Comparison of ENCODE assay signal across 9 cellular contexts in genomic region chr6:35298625-35299140, GRCh38. TPM values are rescaled to one million over a fixed set of nuclear protein-coding genes. Genes with fewer than 3 reads are reported as not detected.
A peak's percentile ranks its signal among the peaks of the same experiment; 100 is the strongest.
DNase-seq lines count a peak whose midpoint lies in the region; ATAC-seq and TF ChIP-seq lines count a peak whose summit lies in the region.
"Had no signal": no experiment of that assay in that cellular context is flagged by ENCODE, and none has a peak within 500 bp of the region (broad histone marks: within the 10 kb centered on the region; RNA-seq: fewer than 3 reads in every experiment).

No MANE protein-coding gene starts in this region.

- H3K9me3 Mint-ChIP-seq in activated naive CD4-positive, alpha-beta T cell treated with anti-CD3 and anti-CD28 coated beads, Interleukin-2, amount 50 U/mL, for 24 hours: no peaks in the 10 kb centered on the region
- H3K9me3 Mint-ChIP-seq in immature natural killer cell: no peaks in the 10 kb centered on the region
- H3K9me3 Mint-ChIP-seq in type B pancreatic cell: no peaks in the 10 kb centered on the region

- TF ChIP-seq CTCF in VCaP (conservative IDR thresholded peaks at IDR 0.05): no peak
- no peak for TF ChIP-seq CTCF in type B pancreatic cell (conservative IDR thresholded peaks at IDR 0.05)

- peaks cover 5% of the 10 kb centered on the region for H3K36me3 Mint-ChIP-seq in activated naive CD4-positive, alpha-beta T cell treated with anti-CD3 and anti-CD28 coated beads, Interleukin-2, amount 50 U/mL, for 24 hours
- H3K36me3 Mint-ChIP-seq in immature natural killer cell (peaks cover 8 to 20% (median 19%) of the 10 kb centered on the region in 3 donors), type B pancreatic cell (peaks cover 9% of the 10 kb centered on the region)

- H3K27me3 Mint-ChIP-seq in activated naive CD4-positive, alpha-beta T cell treated with anti-CD3 and anti-CD28 coated beads, Interleukin-2, amount 50 U/mL, for 24 hours: no peaks in the 10 kb centered on the region
- H3K27me3 Mint-ChIP-seq in immature natural killer cell (ENCODE audit: low read depth in 3 of 3) (peaks cover 4 to 12% (median 6%) of the 10 kb centered on the region in 3 donors), type B pancreatic cell (no peaks in the 10 kb centered on the region)

- peak overlapping the region; percentile 87 for H3K4me3 Mint-ChIP-seq in activated naive CD4-positive, alpha-beta T cell treated with anti-CD3 and anti-CD28 coated beads, Interleukin-2, amount 50 U/mL, for 24 hours
- H3K4me3 Mint-ChIP-seq in immature natural killer cell (peak overlapping the region; percentile 80 to 93 (median 83)), type B pancreatic cell (peak overlapping the region; percentile 44)

- no peak for DNase-seq in activated naive CD4-positive, alpha-beta T cell treated with Interleukin-2 at 50 U/mL for 16 hours
- DNase-seq in immature natural killer cell (no peak), type B pancreatic cell (ENCODE audit: extremely low spot score, unreplicated experiment) (no peak), HT-29 (ENCODE audit: low spot score) (no peak)

- H3K27ac Mint-ChIP-seq in activated naive CD4-positive, alpha-beta T cell treated with anti-CD3 and anti-CD28 coated beads, Interleukin-2, amount 50 U/mL, for 24 hours: peak overlapping the region; percentile 97
- H3K27ac Mint-ChIP-seq in immature natural killer cell: peak overlapping the region; percentile 98 to 100 (median 99)
- H3K27ac Mint-ChIP-seq in type B pancreatic cell: no peak overlapping the region

- ATAC-seq in GM18868 (IDR thresholded peaks at IDR 0.05; ENCODE audit: unreplicated experiment) (no peak), HG02759 (IDR thresholded peaks at IDR 0.05; ENCODE audit: unreplicated experiment) (no peak)
- ATAC-seq: Right ventricle myocardium inferior had no signal

- H3K4me1 Mint-ChIP-seq in activated naive CD4-positive, alpha-beta T cell treated with anti-CD3 and anti-CD28 coated beads, Interleukin-2, amount 50 U/mL, for 24 hours: peaks cover 60% of the 10 kb centered on the region
- H3K4me1 Mint-ChIP-seq in immature natural killer cell (peaks cover 55 to 58% of the 10 kb centered on the region in 2 donors), type B pancreatic cell (ENCODE audit: unreplicated experiment) (peaks cover 17% of the 10 kb centered on the region)

- peak overlapping the region; percentile 62; the same call in 1 of the 2 replicates for H3K27ac ChIP-seq in VCaP

RNA-seq across cellular contexts. Expression of gene DEF6, which starts 1.1 kb away (rescaled TPM):
- polyA plus RNA-seq in immature natural killer cell: 100 to 1,000 TPM in 1 of 3 donors, 10 to 100 TPM in 2; 90.7 to 226 (median 95.1) TPM
- 6.2 and 12.1 TPM in 2 replicates for total RNA-seq in type B pancreatic cell (ENCODE audit: low replicate concordance)
- 2.0 and 3.2 TPM in 2 replicates for total RNA-seq in HT-29 (2014; rRNA removed; shearing (Covaris generic))

RNA-seq across cellular contexts. Expression of gene ZNF76, which starts 39.1 kb away (rescaled TPM):
- polyA plus RNA-seq in immature natural killer cell: 10 to 100 TPM; 20.7 to 30.5 (median 27.9) TPM
- 25.3 and 37.3 TPM in 2 replicates for total RNA-seq in type B pancreatic cell (ENCODE audit: low replicate concordance)
- total RNA-seq in HT-29 (2014; rRNA removed; shearing (Covaris generic)): 19.5 and 23.1 TPM in 2 replicates

RNA-seq across cellular contexts. Expression of gene PPARD, which starts 43.7 kb away (rescaled TPM):
- polyA plus RNA-seq in immature natural killer cell: 1 to 10 TPM in 2 of 3 donors, under 1 TPM in 1; 0.98 to 6.0 (median 2.0) TPM
- 21.9 and 27.1 TPM in 2 replicates for total RNA-seq in type B pancreatic cell (ENCODE audit: low replicate concordance)
- total RNA-seq in HT-29 (2014; rRNA removed; shearing (Covaris generic)): 10.1 and 13.7 TPM in 2 replicates
